ENCODE assay signal across 8 cellular contexts in genomic region chr17:8120520-8121443, GRCh38. TPM values are rescaled to one million over a fixed set of nuclear protein-coding genes. Genes with fewer than 3 reads are reported as not detected.
DNase-seq lines count a peak whose midpoint lies in the region; ATAC-seq and TF ChIP-seq lines count a peak whose summit lies in the region.

No MANE protein-coding gene starts in this region.

- H3K4me3 ChIP-seq in SK-N-SH (ENCODE audit: low read depth in 2 of 2, low read length in 1 of 2) (peak overlapping the region; percentile 53 to 81), rectal smooth muscle tissue (ENCODE audit: low read length) (peak overlapping the region; percentile 47)

- no peak for TF ChIP-seq EP300 in SK-N-SH (IDR thresholded peaks at IDR 0.05; ENCODE audit: borderline replicate concordance in 1 of 2, low read depth in 1 of 2, low read length in 1 of 2)

- no peaks in the 10 kb centered on the region for H3K79me2 ChIP-seq in SK-N-SH (ENCODE audit: insufficient read depth)

- H3K4me1 ChIP-seq in SK-N-SH (ENCODE audit: control insufficient read depth in 1 of 2, insufficient read depth in 2 of 2, low read depth in 1 of 2, low read length in 1 of 2) = peaks cover 0 to 41% of the 10 kb centered on the region in 2 experiments; a peak in 2 of 4 replicates
- peaks cover 29% of the 10 kb centered on the region for H3K4me1 ChIP-seq in rectal smooth muscle tissue (ENCODE audit: control insufficient read depth, insufficient read depth, low read length)

- H3K4me2 ChIP-seq in SK-N-SH = peak overlapping the region; percentile 97

- CTCF ChIA-PET in SK-N-SH (lab: Yijun Ruan, JAX) = interaction anchor here (0.6 to 15.2 kb wide), 24 partner anchors 7 to 102 kb away, joined by 3 to 298 read pairs (median 14); partner anchors contain the start of genes ALOX12B, TMEM107 and VAMP2

- H3K27ac ChIP-seq in SK-N-SH (ENCODE audit: low read depth in 2 of 2, low read length in 1 of 2) (peak overlapping the region; percentile 63 to 72), rectal smooth muscle tissue (ENCODE audit: low read depth, low read length) (no peak overlapping the region)

- WGBS in SK-N-SH (ENCODE audit: low lambda C conversion rate) = 3% methylated on average over 37 of the region's 41 CpGs

- peaks cover 24% of the 10 kb centered on the region for H3F3A ChIP-seq in SK-N-SH (replicated peaks; ENCODE audit: insufficient read depth)

- in situ Hi-C loops in KBM-7 (cut with MboI; ENCODE audit: low pct_unique_long_range_greater_than_20kb, low sequenced_read_pairs) = no loop called here

- intact Hi-C loops in left ventricle myocardium superior (cut with micrococcal nuclease) = no loop called here

- H3K9me2 ChIP-seq in SK-N-SH = no peaks in the 10 kb centered on the region

- peak; percentile 18 for ATAC-seq in left ventricle myocardium superior
- ATAC-seq in HG03108 (IDR thresholded peaks at IDR 0.05; ENCODE audit: unreplicated experiment) = no peak

- H3K27me3 ChIP-seq in SK-N-SH (ENCODE audit: insufficient read depth) = peaks cover 7% of the 10 kb centered on the region; the same call in 1 of the 2 replicates
- peaks cover 28% of the 10 kb centered on the region for H3K27me3 ChIP-seq in rectal smooth muscle tissue (ENCODE audit: control insufficient read depth, insufficient read depth, low read length)

- DNase-seq in DMS79 treated with DMSO at 0.1 percent for 48 hours (lab: John Stamatoyannopoulos, UW) = peak; percentile 54
- peak; percentile 90 for DNase-seq in KBM-7
- peak; percentile 71 for DNase-seq in SK-N-SH
- peak; percentile 60 for DNase-seq in activated naive CD8-positive, alpha-beta T cell treated with anti-CD3 and anti-CD28 coated beads, Interleukin-2, amount 50 U/mL, for 16 hours (ENCODE audit: low read depth, low spot score)
- DNase-seq in left ventricle myocardium superior = peak; percentile 73
- no peak for DNase-seq in central memory CD4-positive, alpha-beta T cell

- H3K9me3 ChIP-seq in SK-N-SH = no peaks in the 10 kb centered on the region

- H3K9ac ChIP-seq in SK-N-SH (peak overlapping the region; percentile 65; the same call in 1 of the 2 replicates), rectal smooth muscle tissue (ENCODE audit: low read length) (no peak overlapping the region)

- peak overlapping the region; percentile 58 for H2AFZ ChIP-seq in SK-N-SH (ENCODE audit: low read depth)

- no peaks in the 10 kb centered on the region for H3K36me3 ChIP-seq in SK-N-SH (replicated peaks in 1 of 2; ENCODE audit: control insufficient read depth in 1 of 2, insufficient read depth in 2 of 2, low read length in 1 of 2)
- no peaks in the 10 kb centered on the region for H3K36me3 ChIP-seq in rectal smooth muscle tissue (ENCODE audit: control insufficient read depth, insufficient read depth, low read length)

- POLR2A ChIA-PET in SK-N-SH (lab: Yijun Ruan, JAX) = interaction anchor here (0.6 kb wide), 1 partner anchor 90 kb away, joined by 3 read pairs; the partner anchor contains the start of gene AURKB

- H4K20me1 ChIP-seq in SK-N-SH (ENCODE audit: insufficient read depth) = peaks cover 15% of the 10 kb centered on the region

- peak; percentile 49 for TF ChIP-seq CTCF in SK-N-SH (IDR thresholded peaks at IDR 0.05)

- no peak for TF ChIP-seq RAD21 in SK-N-SH (IDR thresholded peaks at IDR 0.05; ENCODE audit: low read length)

TF ChIP-seq in SK-N-SH, 30 proteins besides CTCF, POLR2A, EP300 and RAD21:
- TF ChIP-seq RXRA (IDR thresholded peaks at IDR 0.05; ENCODE audit: borderline replicate concordance, low read depth) = no peak
- peak; percentile 47; the same call in 1 of the 2 replicates for TF ChIP-seq FOSL2 (IDR thresholded peaks at IDR 0.05; ENCODE audit: borderline replicate concordance, low read depth)
- 0 out of 2 replicates have a peak, but pooled peaks have one; percentile 21 for TF ChIP-seq TCF12 (IDR thresholded peaks at IDR 0.05)
- TF ChIP-seq TAF1 (IDR thresholded peaks at IDR 0.05; ENCODE audit: borderline replicate concordance, low read depth, low read length) = no peak
- peak; percentile 8; the same call in 1 of the 2 replicates for TF ChIP-seq GABPA (IDR thresholded peaks at IDR 0.05; ENCODE audit: low read depth)
- 0 out of 2 replicates have a peak, but pooled peaks have one; percentile 7 for TF ChIP-seq MXI1 (IDR thresholded peaks at IDR 0.05; ENCODE audit: low read depth, low read length)
- no peak for TF ChIP-seq IRF3 (IDR thresholded peaks at IDR 0.05; ENCODE audit: low read depth, low read length)
- no peak for TF ChIP-seq SMC3 (IDR thresholded peaks at IDR 0.05; ENCODE audit: low read depth, low read length)
- peak; percentile 53; the same call in 1 of the 2 replicates for TF ChIP-seq YY1 (IDR thresholded peaks at IDR 0.05; ENCODE audit: low read depth)
- TF ChIP-seq TEAD4 (IDR thresholded peaks at IDR 0.05; ENCODE audit: borderline replicate concordance, insufficient read depth) = peak; percentile 90
- TF ChIP-seq ZBTB33 (IDR thresholded peaks at IDR 0.05; ENCODE audit: borderline replicate concordance, low read depth) = no peak

RNA-seq across cellular contexts. Expression of gene ALOXE3, which starts 2.5 kb away (rescaled TPM):
- 0.13 and 0.46 TPM in 2 replicates for polyA plus RNA-seq in SK-N-SH (2012; rRNA removed)
- 0.15 and 0.18 TPM in 2 replicates for polyA plus RNA-seq in SK-N-SH (2012; cell fraction: cytosol; rRNA removed)
- polyA plus RNA-seq in SK-N-SH (2012; cell fraction: nucleus; rRNA removed) = 0.56 and 0.58 TPM in 2 replicates
- not detected for total RNA-seq in left ventricle myocardium superior

RNA-seq across cellular contexts. Expression of gene HES7, which starts 3.1 kb away (rescaled TPM):
- polyA plus RNA-seq in SK-N-SH (2012; rRNA removed) = 0.71 and 1.2 TPM in 2 replicates
- polyA plus RNA-seq in SK-N-SH (2012; cell fraction: cytosol; rRNA removed) = 0.42 and 0.67 TPM in 2 replicates
- polyA plus RNA-seq in SK-N-SH (2012; cell fraction: nucleus; rRNA removed) = 7.3 and 13.8 TPM in 2 replicates
- total RNA-seq in left ventricle myocardium superior = not detected

RNA-seq across cellular contexts. Expression of gene PER1, which starts 31.4 kb away (rescaled TPM):
- polyA plus RNA-seq in SK-N-SH (2012; rRNA removed) = 32.7 and 56.8 TPM in 2 replicates
- polyA plus RNA-seq in SK-N-SH (2012; cell fraction: cytosol; rRNA removed) = 2.7 and 4.0 TPM in 2 replicates
- polyA plus RNA-seq in SK-N-SH (2012; cell fraction: nucleus; rRNA removed) = 201 and 297 TPM in 2 replicates
- total RNA-seq in left ventricle myocardium superior = 126 TPM

RNA-seq across cellular contexts. Expression of gene ALOX12B, which starts 33.3 kb away (rescaled TPM):
- 0.20 TPM in 1 of 2 replicates, not detected in the other for polyA plus RNA-seq in SK-N-SH (2012; rRNA removed)
- polyA plus RNA-seq in SK-N-SH (2012; cell fraction: cytosol; rRNA removed) = 0.03 and 0.16 TPM in 2 replicates
- polyA plus RNA-seq in SK-N-SH (2012; cell fraction: nucleus; rRNA removed) = 0.36 TPM in 1 of 2 replicates, not detected in the other
- not detected for total RNA-seq in left ventricle myocardium superior

RNA-seq across cellular contexts. Expression of gene VAMP2, which starts 42.0 kb away (rescaled TPM):
- polyA plus RNA-seq in SK-N-SH (2012; rRNA removed) = 42.0 and 43.4 TPM in 2 replicates
- polyA plus RNA-seq in SK-N-SH (2012; cell fraction: cytosol; rRNA removed) = 39.1 and 45.5 TPM in 2 replicates
- polyA plus RNA-seq in SK-N-SH (2012; cell fraction: nucleus; rRNA removed) = 81.4 and 130 TPM in 2 replicates
- 62.3 TPM for total RNA-seq in left ventricle myocardium superior
